Comparison of ENCODE assay signal across 31 cellular contexts in genomic region chr3:65448120-65448519, GRCh38.
"Had no signal": no experiment of that assay in that cellular context is flagged by ENCODE, and none has a peak within 500 bp of the region (broad histone marks: within the 10 kb centered on the region; RNA-seq: fewer than 3 reads in every experiment).

No MANE protein-coding gene starts in this region.

- DNase-seq: activated CD4-positive, alpha-beta T cell treated with anti-CD3 and anti-CD28 coated beads for 4 hours; activated CD4-positive, alpha-beta T cell treated with anti-CD3 and anti-CD28 coated beads, Interleukin-2, amount 50 U/mL, for 4 hours; activated effector memory CD4-positive, alpha-beta T cell treated with Interleukin-2 at 50 U/mL for 16 hours; activated naive CD4-positive, alpha-beta T cell treated with anti-CD3 and anti-CD28 coated beads, Interleukin-2, amount 50 U/mL, for 16 hours; activated T-cell treated with anti-CD3 and anti-CD28 coated beads for 4 hours; amniotic stem cell; brain microvascular endothelial cell; cortex of kidney; effector memory CD8-positive, alpha-beta T cell; foreskin fibroblast; head of caudate nucleus; hippocampal formation; kidney; left colon; mammary epithelial cell; naive B cell; nephron progenitor cell; ovary; stimulated activated CD4-positive, alpha-beta T cell treated with anti-CD3 and anti-CD28 coated beads, Interleukin-1b, Interleukin-23, amount 100 ng/mL, for 48 hours; stimulated activated naive B cell treated with anti-CD40 and anti-IgM and Interleukin-4, amounts not matched to agents 10 μg/mL and 1 μg/mL and 100 μg/mL, for 72 hours; stomach; tibial artery; upper lobe of right lung had no signal

- H3K36me3 Mint-ChIP-seq: naive B cell; stimulated activated naive B cell treated with anti-CD40 and anti-IgM and Interleukin-4, amounts not matched to agents 10 μg/mL and 1 μg/mL and 100 μg/mL, for 72 hours had no signal

- H3K9me3 Mint-ChIP-seq: mesothelial cell of epicardium; nephron progenitor cell; T-helper 2 cell treated with Interferon-gamma antibody and Interleukin-4, amounts not matched to agents 5 μg/mL and 100 μg/mL, for 36 hours had no signal

- H3K4me1 Mint-ChIP-seq: naive B cell; stimulated activated naive B cell treated with anti-CD40 and anti-IgM and Interleukin-4, amounts not matched to agents 10 μg/mL and 1 μg/mL and 100 μg/mL, for 72 hours had no signal

- H3K27me3 Mint-ChIP-seq: effector memory CD8-positive, alpha-beta T cell; naive B cell; progenitor cell of endocrine pancreas; stimulated activated naive B cell treated with anti-CD40 and anti-IgM and Interleukin-4, amounts not matched to agents 10 μg/mL and 1 μg/mL and 100 μg/mL, for 72 hours had no signal

- H3K4me1 ChIP-seq: tibial artery, upper lobe of right lung had no signal

- FAIRE-seq: astrocyte, kidney had no signal

- H3K4me3 Mint-ChIP-seq: effector memory CD8-positive, alpha-beta T cell; mesothelial cell of epicardium; naive B cell; nephron progenitor cell; stimulated activated naive B cell treated with anti-CD40 and anti-IgM and Interleukin-4, amounts not matched to agents 10 μg/mL and 1 μg/mL and 100 μg/mL, for 72 hours; T-helper 2 cell treated with Interferon-gamma antibody and Interleukin-4, amounts not matched to agents 5 μg/mL and 100 μg/mL, for 36 hours had no signal

- H3K36me3 ChIP-seq: brain microvascular endothelial cell, ovary, tibial artery, upper lobe of right lung had no signal

- H3K27me3 ChIP-seq: brain microvascular endothelial cell, ovary, stomach, tibial artery, upper lobe of right lung had no signal

- H3K27ac ChIP-seq: brain microvascular endothelial cell, ovary, skin epidermis, stomach, tibial artery, upper lobe of right lung, VCaP had no signal

- ATAC-seq: effector memory CD8-positive, alpha-beta T cell; esophagus mucosa; left colon; sciatic nerve; stimulated activated naive B cell treated with anti-CD40 and anti-IgM and Interleukin-4, amounts not matched to agents 10 μg/mL and 1 μg/mL and 100 μg/mL, for 72 hours; upper lobe of right lung had no signal

- H3K4me3 ChIP-seq: ovary, skin epidermis, stomach, tibial artery, upper lobe of right lung had no signal

- H3K27ac Mint-ChIP-seq: effector memory CD8-positive, alpha-beta T cell; mesothelial cell of epicardium; naive B cell; nephron progenitor cell; progenitor cell of endocrine pancreas; stimulated activated naive B cell treated with anti-CD40 and anti-IgM and Interleukin-4, amounts not matched to agents 10 μg/mL and 1 μg/mL and 100 μg/mL, for 72 hours; T-helper 2 cell treated with Interferon-gamma antibody and Interleukin-4, amounts not matched to agents 5 μg/mL and 100 μg/mL, for 36 hours had no signal
